12 cellular contexts compared by ENCODE assay signal in genomic region chr2:37855283-37856041, GRCh38.
DNase-seq lines count a peak whose midpoint lies in the region; ATAC-seq and TF ChIP-seq lines count a peak whose summit lies in the region.
"Had no signal": no experiment of that assay in that cellular context is flagged by ENCODE, and none has a peak within 500 bp of the region (broad histone marks: within the 10 kb centered on the region; RNA-seq: fewer than 3 reads in every experiment).

No MANE protein-coding gene starts in this region.

- H3K36me3 Mint-ChIP-seq in memory B cell = peaks cover 4% of the 10 kb centered on the region
- no peaks in the 10 kb centered on the region for H3K36me3 Mint-ChIP-seq in activated naive CD4-positive, alpha-beta T cell treated with anti-CD3 and anti-CD28 coated beads, Interleukin-2, amount 50 U/mL, for 72 hours

- DNase-seq in M059J (ENCODE audit: low read depth) (peak; percentile 66), dermis blood vessel endothelial cell (peak; percentile 76), memory B cell (ENCODE audit: low spot score in 2 of 2) (no peak), thoracic aorta (ENCODE audit: low spot score) (no peak), COLO668 (lab: John Stamatoyannopoulos, UW; ENCODE audit: unreplicated experiment) (no peak)
- DNase-seq in activated naive CD4-positive, alpha-beta T cell treated with anti-CD3 and anti-CD28 coated beads, Interleukin-2, amount 50 U/mL, for 72 hours (ENCODE audit: low spot score in 2 of 2) = no peak
- no peak for DNase-seq in stimulated activated naive CD8-positive, alpha-beta T cell treated with anti-CD3 and anti-CD28 coated beads, Interleukin-15, Interleukin-2, amounts not matched to agents 100 U/mL and 50 U/mL, for 24 hours
- DNase-seq: DMS79, foreskin melanocyte, KBM-7 had no signal

- peak overlapping the region; percentile 32 for H3K4me3 ChIP-seq in thoracic aorta

- H3K9me3 ChIP-seq in thoracic aorta = no peaks in the 10 kb centered on the region

- ATAC-seq in memory B cell (ENCODE audit: low read depth) (peak; percentile 37), thoracic aorta (ENCODE audit: insufficient number of reproducible peaks, low FRiP score, low read depth) (no peak), GM18517 (IDR thresholded peaks at IDR 0.05; ENCODE audit: unreplicated experiment) (no peak)
- no peak for ATAC-seq in activated naive CD4-positive, alpha-beta T cell treated with anti-CD3 and anti-CD28 coated beads, Interleukin-2, amount 50 U/mL, for 72 hours
- no peak for ATAC-seq in stimulated activated naive CD8-positive, alpha-beta T cell treated with anti-CD3 and anti-CD28 coated beads, Interleukin-15, Interleukin-2, amounts not matched to agents 100 U/mL and 50 U/mL, for 24 hours

- H3K36me3 ChIP-seq in thoracic aorta = no peaks in the 10 kb centered on the region

- H3K27me3 Mint-ChIP-seq in memory B cell = peaks cover 2% of the 10 kb centered on the region

- H3K27ac ChIP-seq in thoracic aorta = peak overlapping the region; percentile 59 to 82

- H3K9me3 Mint-ChIP-seq in memory B cell = peaks cover 2% of the 10 kb centered on the region
- H3K9me3 Mint-ChIP-seq in activated naive CD4-positive, alpha-beta T cell treated with anti-CD3 and anti-CD28 coated beads, Interleukin-2, amount 50 U/mL, for 72 hours = peaks cover 0 to 4% of the 10 kb centered on the region in 2 donors

- H3K4me3 Mint-ChIP-seq in memory B cell = no peak overlapping the region
- H3K4me3 Mint-ChIP-seq: nephron had no signal

- peak overlapping the region; percentile 68 for H3K27ac Mint-ChIP-seq in memory B cell
- H3K27ac Mint-ChIP-seq in activated naive CD4-positive, alpha-beta T cell treated with anti-CD3 and anti-CD28 coated beads, Interleukin-2, amount 50 U/mL, for 72 hours = no peak overlapping the region

- peaks cover 15% of the 10 kb centered on the region for H3K4me1 Mint-ChIP-seq in memory B cell

- no peaks in the 10 kb centered on the region for H3K27me3 ChIP-seq in thoracic aorta (replicated peaks; ENCODE audit: insufficient read depth)

- peaks cover 34 to 60% of the 10 kb centered on the region in 2 donors for H3K4me1 ChIP-seq in thoracic aorta (ENCODE audit: control insufficient read depth in 1 of 2, low read depth in 2 of 2)

- no peak for TF ChIP-seq CTCF in thoracic aorta (IDR thresholded peaks at IDR 0.05)

Comparison
In these comparisons a context has a peak if more than half of its experiments do, and no peak if none do; other contexts are left out.
1. DNase-seq: peak in M059J (single experiment) and dermis blood vessel endothelial cell (single experiment); none in memory B cell (0 of 2), thoracic aorta (single experiment), activated naive CD4-positive, alpha-beta T cell treated with anti-CD3 and anti-CD28 coated beads, Interleukin-2, amount 50 U/mL, for 72 hours (0 of 2), COLO668 (single experiment) and stimulated activated naive CD8-positive, alpha-beta T cell treated with anti-CD3 and anti-CD28 coated beads, Interleukin-15, Interleukin-2, amounts not matched to agents 100 U/mL and 50 U/mL, for 24 hours (single experiment).